In the genomic region with DNA sequence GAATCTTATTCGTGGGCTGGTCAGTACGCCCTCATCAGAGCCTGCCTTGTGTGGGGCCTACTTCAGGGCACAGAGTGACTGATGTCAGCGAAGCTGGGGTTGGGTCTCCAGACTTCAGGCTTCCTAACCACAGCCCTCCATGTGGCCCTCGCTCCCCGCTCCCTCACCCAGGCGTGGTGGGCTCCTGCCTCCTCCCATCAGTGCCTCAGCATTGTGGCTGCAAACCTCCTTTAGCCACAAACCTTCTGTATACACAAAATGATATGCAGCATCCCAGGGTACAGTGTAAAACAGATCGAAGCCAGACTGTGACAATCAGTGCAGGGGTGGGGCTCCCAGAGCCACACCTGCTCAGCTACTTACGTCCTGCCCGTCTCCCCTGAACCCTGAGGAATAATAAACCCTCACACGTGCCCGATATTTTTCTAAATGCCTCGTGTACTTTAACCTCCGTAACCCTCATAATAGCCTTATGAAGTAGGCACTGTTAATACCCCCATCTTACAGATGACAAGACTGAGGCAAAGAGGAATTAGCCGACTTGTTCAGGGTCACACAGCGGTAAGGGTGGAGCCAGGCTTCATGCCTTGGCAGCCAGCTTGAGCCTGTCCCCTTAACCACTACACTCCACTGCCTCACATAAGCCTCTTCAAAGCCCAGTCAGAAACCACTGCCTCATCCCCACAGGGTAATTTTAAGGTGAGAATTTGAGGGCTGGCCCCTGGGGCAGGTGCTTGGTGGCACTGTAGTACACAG, we compare ENCODE assay signal across 8 cellular contexts. TPM values are rescaled to one million over a fixed set of nuclear protein-coding genes. Genes with fewer than 3 reads are reported as not detected.
A peak's percentile ranks its signal among the peaks of the same experiment; 100 is the strongest.
DNase-seq lines count a peak whose midpoint lies in the region; ATAC-seq and TF ChIP-seq lines count a peak whose summit lies in the region.

No MANE protein-coding gene starts in this region.

- no peak overlapping the region for H3T11ph ChIP-seq in H9 (ENCODE audit: low read length)

- no peak overlapping the region for H4K91ac ChIP-seq in H9 (ENCODE audit: insufficient read length, low read depth, low read length)

- peak overlapping the region; percentile 96 to 99 (median 98) for H3K27ac Mint-ChIP-seq in CD4-positive, alpha-beta memory T cell
- no peak overlapping the region for H3K27ac Mint-ChIP-seq in H9

- no peaks in the 10 kb centered on the region for H3K36me3 ChIP-seq in CD4-positive, alpha-beta memory T cell (ENCODE audit: insufficient read depth, low read length)
- H3K36me3 ChIP-seq in body of pancreas (replicated peaks in 1 of 2; ENCODE audit: insufficient read depth in 1 of 2, low read depth in 2 of 2) (no peaks in the 10 kb centered on the region), brain microvascular endothelial cell (replicated peaks) (no peaks in the 10 kb centered on the region)

- H3K36me3 Mint-ChIP-seq in CD4-positive, alpha-beta memory T cell, result no peaks in the 10 kb centered on the region
- H3K36me3 Mint-ChIP-seq in H9 (ENCODE audit: insufficient read depth in 1 of 3, low read depth in 3 of 3), result no peaks in the 10 kb centered on the region; a peak in 1 of 7 replicates

- TF ChIP-seq CTCF in body of pancreas (IDR thresholded peaks at IDR 0.05), result no peak
- TF ChIP-seq CTCF in H9 (conservative IDR thresholded peaks at IDR 0.05), result no peak
- no peak for TF ChIP-seq CTCF in brain microvascular endothelial cell (IDR thresholded peaks at IDR 0.05; ENCODE audit: low read depth, low read length, missing control alignments)

- H3K4me1 ChIP-seq in CD4-positive, alpha-beta memory T cell (ENCODE audit: insufficient read depth, low read length), result peaks cover 95% of the 10 kb centered on the region
- H3K4me1 ChIP-seq in body of pancreas, result peaks cover 25% of the 10 kb centered on the region
- no peaks in the 10 kb centered on the region for H3K4me1 ChIP-seq in H9 (ENCODE audit: insufficient read depth, low read length)

- H3K27me3 Mint-ChIP-seq in CD4-positive, alpha-beta memory T cell, result no peaks in the 10 kb centered on the region
- peaks cover 7% of the 10 kb centered on the region for H3K27me3 Mint-ChIP-seq in H9 (ENCODE audit: low read depth)

- H2BK120ac ChIP-seq in H9 (ENCODE audit: low read depth, low read length, poor library complexity, severe bottlenecking), result no peak overlapping the region

- H3K79me2 ChIP-seq in H9 (ENCODE audit: insufficient read depth, low read length), result no peaks in the 10 kb centered on the region

- POLR2A ChIA-PET in CD4-positive, alpha-beta memory T cell (lab: Charles Lee; ENCODE audit: partially characterized antibody), result interaction anchor here (0.8 to 35.3 kb wide), 7 partner anchors 14 to 408 kb away, joined by 3 to 1191 read pairs (median 7); a partner anchor contains a TSS

- peak overlapping the region; percentile 75 to 87 (median 80) for H3K4me3 Mint-ChIP-seq in CD4-positive, alpha-beta memory T cell
- H3K4me3 Mint-ChIP-seq in H9, result no peak overlapping the region

- H3K27ac ChIP-seq in CD4-positive, alpha-beta memory T cell (ENCODE audit: low read depth, low read length), result peak overlapping the region; percentile 73
- peak overlapping the region; percentile 2 to 72 (median 54) for H3K27ac ChIP-seq in body of pancreas
- no peak overlapping the region for H3K27ac ChIP-seq in H9 (ENCODE audit: insufficient read length, low read depth, low read length)
- no peak overlapping the region for H3K27ac ChIP-seq in brain microvascular endothelial cell

- H3K23ac ChIP-seq in H9 (ENCODE audit: insufficient read length, low read depth, low read length), result no peak overlapping the region

- peak; percentile 54 for ATAC-seq in GM21381 (IDR thresholded peaks at IDR 0.05; ENCODE audit: unreplicated experiment)
- no peak for ATAC-seq in body of pancreas

- DNase-seq in CD4-positive, alpha-beta memory T cell, result peak; percentile 73 to 83 (median 76)
- DNase-seq in KBM-7 (peak; percentile 34), body of pancreas (no peak), H9 (no peak), NCI-H1105 (lab: John Stamatoyannopoulos, UW) (no peak), brain microvascular endothelial cell (no peak)
- DNase-seq in stimulated activated CD4-positive, alpha-beta T cell treated with anti-CD3 and anti-CD28 coated beads, Interleukin-4, amount 100 ng/mL, for 48 hours (ENCODE audit: low read depth in 2 of 2), result peak; percentile 48 to 63

- in situ Hi-C loops in KBM-7 (cut with MboI; ENCODE audit: low pct_unique_long_range_greater_than_20kb, low sequenced_read_pairs), result no loop called here
- in situ Hi-C loops in brain microvascular endothelial cell (cut with HindIII; ENCODE audit: low pct_ligation_motif_present, low sequenced_read_pairs), result no loop called here

- no peak overlapping the region for H2BK12ac ChIP-seq in H9 (ENCODE audit: insufficient read length, low read depth, low read length)

- H3K9me3 Mint-ChIP-seq in CD4-positive, alpha-beta memory T cell, result no peaks in the 10 kb centered on the region
- no peaks in the 10 kb centered on the region for H3K9me3 Mint-ChIP-seq in H9

- H4K5ac ChIP-seq in H9 (ENCODE audit: insufficient read length, low read depth, low read length), result no peak overlapping the region

- H2BK5ac ChIP-seq in H9 (ENCODE audit: insufficient read length, low read length), result no peak overlapping the region

- H2AK5ac ChIP-seq in H9 (ENCODE audit: insufficient read length, low read length), result no peak overlapping the region

- H3K79me1 ChIP-seq in H9 (ENCODE audit: insufficient read depth, low read depth, low read length, poor library complexity, severe bottlenecking), result no peaks in the 10 kb centered on the region

- H3K27me3 ChIP-seq in CD4-positive, alpha-beta memory T cell (ENCODE audit: insufficient read depth, low read length), result no peaks in the 10 kb centered on the region
- no peaks in the 10 kb centered on the region for H3K27me3 ChIP-seq in body of pancreas
- no peaks in the 10 kb centered on the region; the same call in 1 of the 2 replicates for H3K27me3 ChIP-seq in H9 (ENCODE audit: insufficient read depth, low read length)
- H3K27me3 ChIP-seq in brain microvascular endothelial cell (replicated peaks), result no peaks in the 10 kb centered on the region

- no peak overlapping the region for H2BK20ac ChIP-seq in H9 (ENCODE audit: low read depth, low read length, poor library complexity, severe bottlenecking)

- no peak overlapping the region for H3K18ac ChIP-seq in H9 (ENCODE audit: insufficient read length, low read depth, low read length)

- H3K9ac ChIP-seq in H9 (ENCODE audit: extremely low read depth, insufficient read length, low read length), result no peak overlapping the region

- no peak for TF ChIP-seq POLR2A in body of pancreas (IDR thresholded peaks at IDR 0.05)

- H3K4me3 ChIP-seq in CD4-positive, alpha-beta memory T cell (ENCODE audit: low read length in 2 of 2), result peak overlapping the region; percentile 8 to 49
- no peak overlapping the region for H3K4me3 ChIP-seq in body of pancreas
- H3K4me3 ChIP-seq in brain microvascular endothelial cell (ENCODE audit: low read depth, low read length), result no peak overlapping the region

- no peak overlapping the region for H3K56ac ChIP-seq in H9 (ENCODE audit: insufficient read length, low read depth, low read length)

- no peak overlapping the region for H2AFZ ChIP-seq in H9 (ENCODE audit: low read length)

- no peak overlapping the region for H3K14ac ChIP-seq in H9 (ENCODE audit: insufficient read depth, low read length)

- H2BK15ac ChIP-seq in H9 (ENCODE audit: low read depth, low read length), result no peak overlapping the region

- H3K4me2 ChIP-seq in H9 (ENCODE audit: insufficient read depth, insufficient read length, low read length), result no peak overlapping the region

- H3K23me2 ChIP-seq in H9 (ENCODE audit: insufficient read length, low read depth, low read length, poor library complexity, severe bottlenecking), result no peaks in the 10 kb centered on the region

- no peak overlapping the region for H4K8ac ChIP-seq in H9 (replicated peaks; ENCODE audit: insufficient read length, low read depth, low read length)

- H4K20me1 ChIP-seq in H9 (ENCODE audit: control insufficient read depth, insufficient read depth, insufficient read length), result no peaks in the 10 kb centered on the region

- WGBS in body of pancreas, 2 donors, result 66 to 69% methylated on average over 12 to 15 of the region's 15 CpGs
- no CpG with 5 or more reads among the region's 15 CpGs for WGBS in H9 (ENCODE audit: extremely low coverage, insufficient read length, low lambda C conversion rate)

- H3K9me3 ChIP-seq in CD4-positive, alpha-beta memory T cell (ENCODE audit: control insufficient read depth in 1 of 2, low read length in 2 of 2), result no peaks in the 10 kb centered on the region
- H3K9me3 ChIP-seq in body of pancreas (no peaks in the 10 kb centered on the region), H9 (ENCODE audit: control insufficient read depth, low read depth, low read length) (no peaks in the 10 kb centered on the region)

- CTCF ChIA-PET in CD4-positive, alpha-beta memory T cell (lab: Charles Lee; ENCODE audit: partially characterized antibody), result interaction anchor here (0.9 to 15.7 kb wide), 15 partner anchors 10 to 85 kb away, joined by 3 to 177 read pairs (median 16); a partner anchor contains a TSS

- no peak overlapping the region for H3K4ac ChIP-seq in H9 (ENCODE audit: low read depth, low read length)

- peaks cover 52 to 95% (median 73%) of the 10 kb centered on the region in 4 donors for H3K4me1 Mint-ChIP-seq in CD4-positive, alpha-beta memory T cell
- H3K4me1 Mint-ChIP-seq in H9, result peaks cover 4 to 7% of the 10 kb centered on the region in 2 experiments; a peak in 3 of 4 replicates

- intact Hi-C loops in CD4-positive, alpha-beta memory T cell (cut with micrococcal nuclease), result loop anchor here (1.0 kb wide), 5 partner anchors 9 to 46 kb away; a partner anchor contains a TSS
- intact Hi-C loops in body of pancreas (cut with DNase I), result no loop called here

RNA-seq across cellular contexts. Expression of a gene that starts 7.3 kb away (rescaled TPM):
- total RNA-seq in CD4-positive, alpha-beta memory T cell, result under 1 TPM; 0.11 to 0.12 TPM
- under 1 TPM; 0.07 TPM for polyA plus RNA-seq in CD4-positive, alpha-beta memory T cell
- total RNA-seq in body of pancreas (not detected), H9 (2021) (0.24 and 0.26 TPM in 2 replicates)

RNA-seq across cellular contexts. Expression of a gene that starts 46.5 kb away (rescaled TPM):
- 10 to 100 TPM; 97.8 to 98.4 TPM for total RNA-seq in CD4-positive, alpha-beta memory T cell
- 100 to 1,000 TPM; 350 to 372 TPM for polyA plus RNA-seq in CD4-positive, alpha-beta memory T cell
- total RNA-seq in body of pancreas (10 to 100 TPM; 14.8 to 17.1 TPM), H9 (2021) (0.11 and 0.31 TPM in 2 replicates)

Comparison
In these comparisons a context has a peak if more than half of its experiments do, and no peak if none do; other contexts are left out.
1. DNase-seq: peak in CD4-positive, alpha-beta memory T cell (5 of 5), KBM-7 (single experiment) and stimulated activated CD4-positive, alpha-beta T cell treated with anti-CD3 and anti-CD28 coated beads, Interleukin-4, amount 100 ng/mL, for 48 hours (2 of 2); none in body of pancreas (0 of 4), H9 (single experiment), NCI-H1105 (single experiment) and brain microvascular endothelial cell (single experiment).
2. H3K27ac ChIP-seq: peak in CD4-positive, alpha-beta memory T cell (single experiment) and body of pancreas (4 of 4); none in H9 (single experiment) and brain microvascular endothelial cell (single experiment).
3. H3K4me3 ChIP-seq: peak in CD4-positive, alpha-beta memory T cell (2 of 2); none in body of pancreas (0 of 2) and brain microvascular endothelial cell (single experiment).
4. H3K27ac Mint-ChIP-seq: peak in CD4-positive, alpha-beta memory T cell (7 of 7); none in H9 (0 of 3).
5. H3K4me3 Mint-ChIP-seq: peak in CD4-positive, alpha-beta memory T cell (8 of 8); none in H9 (0 of 2).
6. RNA of a gene that starts 46.5 kb away (total RNA-seq): 97.8 to 98.4 TPM in CD4-positive, alpha-beta memory T cell and 14.8 to 17.1 TPM in body of pancreas; 0.11 to 0.31 TPM in H9; every median in the first group is over 10 times any median in the second.